Comparison of ENCODE assay signal across 31 cellular contexts in genomic region chr6:34558172-34558714, GRCh38. TPM values are rescaled to one million over a fixed set of nuclear protein-coding genes. Genes with fewer than 3 reads are reported as not detected.
"Had no signal": no experiment of that assay in that cellular context is flagged by ENCODE, and none has a peak within 500 bp of the region (broad histone marks: within the 10 kb centered on the region; RNA-seq: fewer than 3 reads in every experiment).

No MANE protein-coding gene starts in this region.

- FAIRE-seq: colon, endometrium, endothelial cell of umbilical vein, frontal cortex had no signal

- H3K27me3 ChIP-seq: colonic mucosa, dorsolateral prefrontal cortex, gastrocnemius medialis had no signal

- H3K36me3 ChIP-seq: colonic mucosa, esophagus muscularis mucosa, esophagus squamous epithelium, gastrocnemius medialis, gastroesophageal sphincter, heart left ventricle, heart right ventricle had no signal

- DNase-seq: colonic mucosa; cortex of kidney; dermis blood vessel endothelial cell; dorsolateral prefrontal cortex; effector CD4-positive, alpha-beta T cell; effector CD8-positive, alpha-beta T cell; effector memory CD4-positive, alpha-beta T cell; effector memory CD8-positive, alpha-beta T cell; endodermal cell; erythroblast; esophagus squamous epithelium; foreskin fibroblast; foreskin keratinocyte; foreskin melanocyte; gastrocnemius medialis; glutamatergic neuron; head of caudate nucleus; heart left ventricle; heart right ventricle had no signal

- ATAC-seq: effector memory CD8-positive, alpha-beta T cell; esophagus mucosa; foreskin keratinocyte; gastrocnemius medialis; gastroesophageal sphincter; heart left ventricle; heart right ventricle had no signal

- H3K4me3 ChIP-seq: colonic mucosa, coronary artery, dorsolateral prefrontal cortex, esophagus muscularis mucosa, esophagus squamous epithelium, gastrocnemius medialis, gastroesophageal sphincter, heart left ventricle, heart right ventricle had no signal

- H3K27ac ChIP-seq: colonic mucosa, coronary artery, dorsolateral prefrontal cortex, epithelial cell of prostate, esophagus muscularis mucosa, esophagus squamous epithelium, foreskin keratinocyte, gastrocnemius medialis, gastroesophageal sphincter, heart left ventricle, heart right ventricle had no signal

- H3K4me1 ChIP-seq: colonic mucosa, esophagus muscularis mucosa, foreskin keratinocyte, gastrocnemius medialis, gastroesophageal sphincter had no signal

- H3K9me3 ChIP-seq: colonic mucosa, gastrocnemius medialis had no signal

RNA-seq across cellular contexts. Expression of gene SPDEF, which starts 2.1 kb away (rescaled TPM):
- total RNA-seq: dermis microvascular lymphatic vessel endothelial cell, endothelial cell of umbilical vein, epithelial cell of proximal tubule, esophagus muscularis mucosa, foreskin keratinocyte, frontal cortex, glomerular endothelial cell had no signal
- polyA plus RNA-seq: endothelial cell of umbilical vein had no signal
